In genomic region chr6:101397199-101397598, GRCh38 we compare ENCODE assay signal across 10 cellular contexts. TPM values are rescaled to one million over a fixed set of nuclear protein-coding genes. Genes with fewer than 3 reads are reported as not detected.
A peak's percentile ranks its signal among the peaks of the same experiment; 100 is the strongest.
DNase-seq lines count a peak whose midpoint lies in the region; ATAC-seq and TF ChIP-seq lines count a peak whose summit lies in the region.
"Had no signal": no experiment of that assay in that cellular context is flagged by ENCODE, and none has a peak within 500 bp of the region (broad histone marks: within the 10 kb centered on the region; RNA-seq: fewer than 3 reads in every experiment).

No MANE protein-coding gene starts in this region.

- intact Hi-C loops in dorsolateral prefrontal cortex (cut with DNase I) = no loop called here

- H3K36me3 ChIP-seq in HEK293 (ENCODE audit: control insufficient read depth in 2 of 2, insufficient read depth in 1 of 2, low read length in 2 of 2) (no peaks in the 10 kb centered on the region), mesenchymal stem cell (ENCODE audit: control insufficient read depth in 1 of 2, insufficient read depth in 2 of 2, low read depth in 1 of 2, low read length in 2 of 2) (no peaks in the 10 kb centered on the region)

- no peaks in the 10 kb centered on the region for H3K79me1 ChIP-seq in mesenchymal stem cell (replicated peaks; ENCODE audit: low read length, poor library complexity, severe bottlenecking)

- H2AK5ac ChIP-seq in mesenchymal stem cell (ENCODE audit: low read length, severe bottlenecking) = no peak overlapping the region

- no peak overlapping the region for H2BK120ac ChIP-seq in mesenchymal stem cell (ENCODE audit: low read depth, low read length)

- H3K4me3 ChIP-seq in AG09309 (ENCODE audit: control insufficient read depth, low read depth, low read length) (no peak overlapping the region), HEK293 (ENCODE audit: low read depth, low read length) (no peak overlapping the region), dorsolateral prefrontal cortex (peak overlapping the region in 46 of 59 donors; percentile 1 to 76 (median 62)), mesenchymal stem cell (ENCODE audit: insufficient read depth in 1 of 2, low read depth in 1 of 2, low read length in 2 of 2) (no peak overlapping the region)
- H3K4me3 ChIP-seq: coronary artery had no signal

- H3K27me3 ChIP-seq in dorsolateral prefrontal cortex (peaks cover 0 to 98% (median 51%) of the 10 kb centered on the region in 45 donors), mesenchymal stem cell (ENCODE audit: control insufficient read depth in 1 of 2, insufficient read depth in 1 of 2, low read length in 2 of 2) (peaks cover 56 to 73% of the 10 kb centered on the region in 2 experiments)

- H3K27ac ChIP-seq in HEK293 (ENCODE audit: extremely low read depth, low read depth, low read length) (no peak overlapping the region), dorsolateral prefrontal cortex (peak overlapping the region in 10 of 59 donors; percentile 11 to 90 (median 74)), mesenchymal stem cell (ENCODE audit: low read length, poor library complexity, severe bottlenecking) (no peak overlapping the region)
- H3K27ac ChIP-seq: coronary artery had no signal

- no peak overlapping the region for H4K8ac ChIP-seq in mesenchymal stem cell (ENCODE audit: low read length)

- no peak overlapping the region for H3K27ac Mint-ChIP-seq in activated T-cell treated with anti-CD3 and anti-CD28 coated beads, Interleukin-2, amount 50 U/mL, for 72 hours

- no peak overlapping the region for H3K4me3 Mint-ChIP-seq in activated T-cell treated with anti-CD3 and anti-CD28 coated beads, Interleukin-2, amount 50 U/mL, for 72 hours

- no peak overlapping the region for H2BK12ac ChIP-seq in mesenchymal stem cell (ENCODE audit: low read length in 2 of 2)

- H3K27me3 Mint-ChIP-seq in activated T-cell treated with anti-CD3 and anti-CD28 coated beads, Interleukin-2, amount 50 U/mL, for 72 hours (ENCODE audit: low read depth) = peaks cover 67% of the 10 kb centered on the region

- H3K4me2 ChIP-seq in mesenchymal stem cell (ENCODE audit: low read length, poor library complexity, severe bottlenecking) = no peak overlapping the region

- peaks cover 5 to 6% of the 10 kb centered on the region in 2 donors for H3K9me3 Mint-ChIP-seq in activated T-cell treated with anti-CD3 and anti-CD28 coated beads, Interleukin-2, amount 50 U/mL, for 72 hours

- no peak overlapping the region for H3K9ac ChIP-seq in mesenchymal stem cell (ENCODE audit: low read length)

- H3K18ac ChIP-seq in mesenchymal stem cell (ENCODE audit: low read depth in 1 of 2, low read length in 2 of 2) = no peak overlapping the region

- H3K14ac ChIP-seq in mesenchymal stem cell (ENCODE audit: low read length in 2 of 2) = no peak overlapping the region

- no peak overlapping the region for H3K4ac ChIP-seq in mesenchymal stem cell (ENCODE audit: low read depth in 1 of 2, low read length in 2 of 2)

- 17% methylated on average over 4 of the region's 4 CpGs for WGBS in mesenchymal stem cell

- H2AFZ ChIP-seq in mesenchymal stem cell (ENCODE audit: low read depth, low read length) = no peak overlapping the region

- TF ChIP-seq CTCF in AG09309 (IDR thresholded peaks at IDR 0.05; ENCODE audit: control insufficient read depth, insufficient read depth, low read depth, low read length, missing control alignments) = peak; percentile 14
- TF ChIP-seq CTCF in HEK293 (tag by site-specific recombination; IDR thresholded peaks at IDR 0.05) = no peak
- peak in 41 of 56 donors; percentile 10 to 51 (median 33) for TF ChIP-seq CTCF in dorsolateral prefrontal cortex (IDR thresholded peaks at IDR 0.05 in 54 of 56, conservative IDR thresholded peaks at IDR 0.05 in 2 of 56; ENCODE audit: low read depth in 1 of 56, partially characterized antibody in 56 of 56)

- H2BK5ac ChIP-seq in mesenchymal stem cell (ENCODE audit: low read depth, low read length, poor library complexity, severe bottlenecking) = no peak overlapping the region

- H3K4me1 ChIP-seq in HEK293 (ENCODE audit: control insufficient read depth, insufficient read depth, low read length) (peaks cover 4% of the 10 kb centered on the region), mesenchymal stem cell (ENCODE audit: control insufficient read depth, insufficient read depth, low read depth, low read length) (peaks cover 27% of the 10 kb centered on the region)

- H3K36me3 Mint-ChIP-seq in activated T-cell treated with anti-CD3 and anti-CD28 coated beads, Interleukin-2, amount 50 U/mL, for 72 hours (ENCODE audit: insufficient read depth in 2 of 2) = peaks cover 3 to 7% of the 10 kb centered on the region in 2 donors

- no peak for ATAC-seq in activated T-cell treated with anti-CD3 and anti-CD28 coated beads, Interleukin-2, amount 50 U/mL, for 72 hours (replicated peaks in 1 of 2)

- no peak overlapping the region for H4K91ac ChIP-seq in mesenchymal stem cell (ENCODE audit: low read length)

- no peak overlapping the region for H2BK15ac ChIP-seq in mesenchymal stem cell (ENCODE audit: low read depth, poor library complexity, severe bottlenecking)

- DNase-seq in AG09309 (ENCODE audit: low read depth) (no peak), NCI-H748 treated with DMSO at 0.1 percent for 48 hours (lab: John Stamatoyannopoulos, UW) (peak; percentile 80), dorsolateral prefrontal cortex (no peak), nucleus accumbens (lab: John Stamatoyannopoulos, UW) (no peak), mesenchymal stem cell (no peak)
- no peak for DNase-seq in activated CD4-positive, alpha-beta T cell treated with anti-CD3 and anti-CD28 coated beads for 1 hour
- DNase-seq in activated T-cell treated with anti-CD3 and anti-CD28 coated beads, Interleukin-2, amount 50 U/mL, for 72 hours = no peak
- DNase-seq: DMS79 had no signal

- H3K4me1 Mint-ChIP-seq in activated T-cell treated with anti-CD3 and anti-CD28 coated beads, Interleukin-2, amount 50 U/mL, for 72 hours (ENCODE audit: low read depth) = no peaks in the 10 kb centered on the region

- no peak overlapping the region for H3K23ac ChIP-seq in mesenchymal stem cell (ENCODE audit: low read length in 2 of 2)

- CTCF ChIA-PET in HEK293 (lab: Yijun Ruan, JAX) = interaction anchor here (0.7 kb wide), 1 partner anchor 1764 kb away, joined by 3 read pairs; no protein-coding TSS in a partner anchor

- POLR2A ChIA-PET in HEK293 (lab: Yijun Ruan, JAX) = no interaction called here

- H3K9me3 ChIP-seq in HEK293 (ENCODE audit: control insufficient read depth, insufficient read depth, low read depth, low read length) = no peaks in the 10 kb centered on the region
- H3K9me3 ChIP-seq in mesenchymal stem cell (ENCODE audit: control insufficient read depth, low read length) = peaks cover 3% of the 10 kb centered on the region

TF ChIP-seq in HEK293, 187 proteins besides CTCF, POLR2A, EP300 and RAD21:
- TF ChIP-seq ZNF654 (tag by site-specific recombination; IDR thresholded peaks at IDR 0.05; ENCODE audit: low read depth) (peak; percentile 12; the same call in 1 of the 2 replicates), INSM2 (tag by site-specific recombination; IDR thresholded peaks at IDR 0.05) (no peak)

RNA-seq across cellular contexts. Expression of gene GRIK2, which starts 3.7 kb away (rescaled TPM):
- total RNA-seq in dorsolateral prefrontal cortex = 100 to 1,000 TPM in 39 of 120 experiments, 10 to 100 TPM in 81; 35.4 to 146 (median 90.1) TPM
- total RNA-seq in activated T-cell treated with anti-CD3 and anti-CD28 coated beads, Interleukin-2, amount 50 U/mL, for 72 hours = not detected
- 1.6 TPM for polyA plus RNA-seq in mesenchymal stem cell (2013, experiment 1 of 2)
- 1.6 TPM for polyA plus RNA-seq in mesenchymal stem cell (2013, experiment 2 of 2)

Comparison
In these comparisons a context has a peak if more than half of its experiments do, and no peak if none do; other contexts are left out.
1. H3K4me3 ChIP-seq: peak in dorsolateral prefrontal cortex (46 of 59); none in AG09309 (single experiment), HEK293 (single experiment) and mesenchymal stem cell (0 of 2).
2. RNA of gene GRIK2, which starts 3.7 kb away (total RNA-seq): 35.4 to 146 TPM in dorsolateral prefrontal cortex; not detected in activated T-cell treated with anti-CD3 and anti-CD28 coated beads, Interleukin-2, amount 50 U/mL, for 72 hours; every median in the first group is over 10 times any median in the second.